1 cellular context compared by ENCODE assay signal in genomic region chr20:48921168-48921882, GRCh38.
A peak's percentile ranks its signal among the peaks of the same experiment; 100 is the strongest.
TF ChIP-seq lines count a peak whose summit lies in the region.

Gene ARFGEF2 (plus strand): TSS chr20:48921711. CDS start chr20:48921890, 179 bp downstream.

TF ChIP-seq in GM23338, 12 proteins besides CTCF, POLR2A, EP300 and RAD21 (continued from another document):
- TF ChIP-seq ZNF462 (CRISPR knock-in tag; IDR thresholded peaks at IDR 0.05) (no peak), STAT1 (IDR thresholded peaks at IDR 0.05; ENCODE audit: unreplicated experiment) (no peak), POLR2AphosphoS5 (IDR thresholded peaks at IDR 0.05; ENCODE audit: low read depth) (peak; percentile 91), REST (IDR thresholded peaks at IDR 0.05; ENCODE audit: unreplicated experiment) (no peak), ZNF114 (CRISPR knock-in tag; IDR thresholded peaks at IDR 0.05) (no peak)
